Comparison of ENCODE assay signal across 20 cellular contexts in genomic region chr5:3214838-3215374, GRCh38.
DNase-seq lines count a peak whose midpoint lies in the region; FAIRE-seq and TF ChIP-seq lines count a peak whose summit lies in the region.
"Had no signal": no experiment of that assay in that cellular context is flagged by ENCODE, and none has a peak within 500 bp of the region (broad histone marks: within the 10 kb centered on the region; RNA-seq: fewer than 3 reads in every experiment).

No MANE protein-coding gene starts in this region.

- TF ChIP-seq EP300 in stomach (IDR thresholded peaks at IDR 0.05): no peak

- 80 to 88% (median 83%) methylated on average over 9 to 12 of the region's 12 CpGs for WGBS in stomach, 5 donors
- WGBS in prostate gland: 95% methylated on average over 12 of the region's 12 CpGs

- H3K4me1 ChIP-seq in SJCRH30 (no peaks in the 10 kb centered on the region; the same call in 1 of the 2 replicates), kidney (ENCODE audit: control insufficient read depth in 1 of 2, insufficient read depth in 1 of 2, low read depth in 1 of 2, low read length in 2 of 2) (no peaks in the 10 kb centered on the region), stomach (no peaks in the 10 kb centered on the region), prostate gland (replicated peaks) (no peaks in the 10 kb centered on the region)
- H3K4me1 ChIP-seq: HAP-1 had no signal

- DNase-seq in SJCRH30: no peak
- peak; percentile 47 for DNase-seq in coronary artery (ENCODE audit: low spot score)
- peak; percentile 48 for DNase-seq in kidney
- peak; percentile 20 for DNase-seq in stomach
- no peak for DNase-seq in activated CD4-positive, CD25-positive, alpha-beta regulatory T cell (lab: John Stamatoyannopoulos, UW)
- no peak for DNase-seq in NK-92 (lab: John Stamatoyannopoulos, UW; ENCODE audit: unreplicated experiment)
- no peak for DNase-seq in prostate gland (ENCODE audit: low spot score)
- DNase-seq: C1 segment of cervical spinal cord; CD4-positive, CD25-positive, alpha-beta regulatory T cell; CD8-positive, alpha-beta T cell; DMS 273 treated with DMSO at 0.1 percent for 48 hours; DMS79; EL; GDM1; GOT3; HFFc6 had no signal

- intact Hi-C loops in kidney (cut with DNase I) (no loop called here), stomach (cut with DNase I; ENCODE audit: low total_unique reads) (no loop called here), prostate gland (cut with DNase I) (no loop called here)

- no peak overlapping the region for H3K4me3 ChIP-seq in SJCRH30
- H3K4me3 ChIP-seq in coronary artery: no peak overlapping the region
- no peak overlapping the region for H3K4me3 ChIP-seq in kidney (ENCODE audit: low read length in 2 of 2)
- no peak overlapping the region for H3K4me3 ChIP-seq in stomach
- H3K4me3 ChIP-seq in prostate gland: no peak overlapping the region
- H3K4me3 ChIP-seq: GM12878, HAP-1 had no signal

- H3K27me3 ChIP-seq in SJCRH30: no peaks in the 10 kb centered on the region
- H3K27me3 ChIP-seq in stomach: no peaks in the 10 kb centered on the region
- no peaks in the 10 kb centered on the region for H3K27me3 ChIP-seq in prostate gland (replicated peaks; ENCODE audit: insufficient read depth)

- peak overlapping the region; percentile 69 for H3K27ac ChIP-seq in SJCRH30
- no peak overlapping the region for H3K27ac ChIP-seq in coronary artery
- no peak overlapping the region for H3K27ac ChIP-seq in kidney (ENCODE audit: low read depth in 2 of 2, low read length in 2 of 2)
- H3K27ac ChIP-seq in stomach: no peak overlapping the region
- H3K27ac ChIP-seq in prostate gland: no peak overlapping the region

- no peak overlapping the region for H3K9ac ChIP-seq in kidney (ENCODE audit: low read length in 2 of 2)

- TF ChIP-seq POLR2A in stomach (IDR thresholded peaks at IDR 0.05): no peak
- no peak for TF ChIP-seq POLR2A in prostate gland (IDR thresholded peaks at IDR 0.05)

- no peaks in the 10 kb centered on the region for H3K9me3 ChIP-seq in SJCRH30 (replicated peaks)
- no peaks in the 10 kb centered on the region for H3K9me3 ChIP-seq in kidney (ENCODE audit: control insufficient read depth in 1 of 2, low read length in 2 of 2)
- H3K9me3 ChIP-seq in stomach: peaks cover 0 to 9% (median 0%) of the 10 kb centered on the region in 4 donors
- no peaks in the 10 kb centered on the region for H3K9me3 ChIP-seq in prostate gland
- H3K9me3 ChIP-seq: HAP-1 had no signal

- no peak for FAIRE-seq in kidney (lab: Jason Lieb, UNC)
- FAIRE-seq: D721Med, GM12878, H54 had no signal

- H3K36me3 ChIP-seq in SJCRH30: no peaks in the 10 kb centered on the region
- no peaks in the 10 kb centered on the region for H3K36me3 ChIP-seq in kidney (ENCODE audit: control insufficient read depth in 1 of 2, insufficient read depth in 2 of 2, low read length in 2 of 2)
- H3K36me3 ChIP-seq in stomach: no peaks in the 10 kb centered on the region
- no peaks in the 10 kb centered on the region for H3K36me3 ChIP-seq in prostate gland
- H3K36me3 ChIP-seq: HAP-1 had no signal

- TF ChIP-seq CTCF in coronary artery (IDR thresholded peaks at IDR 0.05): no peak
- no peak for TF ChIP-seq CTCF in kidney (IDR thresholded peaks at IDR 0.05; ENCODE audit: borderline replicate concordance, extremely low read depth, insufficient read depth)
- TF ChIP-seq CTCF in stomach (IDR thresholded peaks at IDR 0.05): no peak
- no peak for TF ChIP-seq CTCF in prostate gland (IDR thresholded peaks at IDR 0.05)

Comparison
In these comparisons a context has a peak if more than half of its experiments do, and no peak if none do; other contexts are left out.
1. DNase-seq: peak in coronary artery (single experiment), kidney (single experiment) and stomach (single experiment); none in SJCRH30 (0 of 2), activated CD4-positive, CD25-positive, alpha-beta regulatory T cell (0 of 4), NK-92 (single experiment) and prostate gland (single experiment).